Comparison of ENCODE assay signal across 12 cellular contexts in genomic region chr10:42975558-42976352, GRCh38.
DNase-seq lines count a peak whose midpoint lies in the region; ATAC-seq and TF ChIP-seq lines count a peak whose summit lies in the region.
"Had no signal": no experiment of that assay in that cellular context is flagged by ENCODE, and none has a peak within 500 bp of the region (broad histone marks: within the 10 kb centered on the region; RNA-seq: fewer than 3 reads in every experiment).

No MANE protein-coding gene starts in this region.

- no peak overlapping the region for H3K18ac ChIP-seq in H9 (ENCODE audit: insufficient read length, low read depth, low read length)

- H3K27ac ChIP-seq in BLaER1 (no peak overlapping the region), H9 (ENCODE audit: insufficient read length, low read depth, low read length) (no peak overlapping the region), left lung (no peak overlapping the region)
- no peak overlapping the region for H3K27ac ChIP-seq in CD4-positive, alpha-beta memory T cell (ENCODE audit: low read depth, low read length)

- H2BK12ac ChIP-seq in H9 (ENCODE audit: insufficient read length, low read depth, low read length) = no peak overlapping the region

- no peaks in the 10 kb centered on the region; the same call in 1 of the 2 replicates for H3K27me3 Mint-ChIP-seq in H9 (ENCODE audit: low read depth)
- H3K27me3 Mint-ChIP-seq in CD4-positive, alpha-beta memory T cell = peaks cover 1 to 11% of the 10 kb centered on the region in 2 donors

- no peak overlapping the region for H4K5ac ChIP-seq in H9 (ENCODE audit: insufficient read length, low read depth, low read length)

- peak overlapping the region; percentile 70 for H3K4me2 ChIP-seq in BLaER1
- H3K4me2 ChIP-seq in H9 (ENCODE audit: insufficient read depth, insufficient read length, low read length) = no peak overlapping the region

- H3K36me3 Mint-ChIP-seq in H9 (ENCODE audit: insufficient read depth in 1 of 3, low read depth in 3 of 3) = no peaks in the 10 kb centered on the region; a peak in 1 of 7 replicates
- H3K36me3 Mint-ChIP-seq in CD4-positive, alpha-beta memory T cell = no peaks in the 10 kb centered on the region

- peaks cover 0 to 10% of the 10 kb centered on the region in 2 experiments; a peak in 2 of 4 replicates for H3K4me1 Mint-ChIP-seq in H9
- no peaks in the 10 kb centered on the region for H3K4me1 Mint-ChIP-seq in CD4-positive, alpha-beta memory T cell

- no peaks in the 10 kb centered on the region for H3K23me2 ChIP-seq in H9 (ENCODE audit: insufficient read length, low read depth, low read length, poor library complexity, severe bottlenecking)

- no peak overlapping the region for H2BK15ac ChIP-seq in H9 (ENCODE audit: low read depth, low read length)

- CTCF ChIA-PET in CD4-positive, alpha-beta memory T cell (lab: Charles Lee; ENCODE audit: partially characterized antibody) = no interaction called here

- no peak overlapping the region for H3K4me3 Mint-ChIP-seq in H9
- no peak overlapping the region for H3K4me3 Mint-ChIP-seq in CD4-positive, alpha-beta memory T cell

- no peak overlapping the region for H2BK20ac ChIP-seq in H9 (ENCODE audit: low read depth, low read length, poor library complexity, severe bottlenecking)

- no peak overlapping the region for H3T11ph ChIP-seq in H9 (ENCODE audit: low read length)

- POLR2A ChIA-PET in CD4-positive, alpha-beta memory T cell (lab: Charles Lee; ENCODE audit: partially characterized antibody) = no interaction called here

- H4K20me1 ChIP-seq in BLaER1 (no peaks in the 10 kb centered on the region), H9 (ENCODE audit: control insufficient read depth, insufficient read depth, insufficient read length) (no peaks in the 10 kb centered on the region)

- no peak overlapping the region for H2AK5ac ChIP-seq in H9 (ENCODE audit: insufficient read length, low read length)

- no peak overlapping the region; a peak in 1 of 7 replicates for H3K27ac Mint-ChIP-seq in H9
- no peak overlapping the region for H3K27ac Mint-ChIP-seq in CD4-positive, alpha-beta memory T cell

- no peak overlapping the region for H4K8ac ChIP-seq in H9 (replicated peaks; ENCODE audit: insufficient read length, low read depth, low read length)

- no peak overlapping the region for H3K9ac ChIP-seq in BLaER1
- H3K9ac ChIP-seq in H9 (ENCODE audit: extremely low read depth, insufficient read length, low read length) = no peak overlapping the region

- no peaks in the 10 kb centered on the region for H3K79me1 ChIP-seq in H9 (ENCODE audit: insufficient read depth, low read depth, low read length, poor library complexity, severe bottlenecking)

- TF ChIP-seq CTCF in H9 (conservative IDR thresholded peaks at IDR 0.05) (peak; percentile 38; the same call in 1 of the 3 replicates), left lung (IDR thresholded peaks at IDR 0.05) (no peak)

- no peak overlapping the region for H2BK5ac ChIP-seq in H9 (ENCODE audit: insufficient read length, low read length)

- H3K4me3 ChIP-seq in BLaER1 = no peak overlapping the region
- H3K4me3 ChIP-seq in left lung = no peak overlapping the region
- no peak overlapping the region for H3K4me3 ChIP-seq in CD4-positive, alpha-beta memory T cell (ENCODE audit: low read length in 2 of 2)

- no peak for ATAC-seq in left lung

- intact Hi-C loops in left lung (cut with DNase I) = no loop called here
- intact Hi-C loops in CD4-positive, alpha-beta memory T cell (cut with micrococcal nuclease) = no loop called here

- no peak overlapping the region for H2AFZ ChIP-seq in H9 (ENCODE audit: low read length)

- H3K27me3 ChIP-seq in BLaER1 (no peaks in the 10 kb centered on the region), H9 (ENCODE audit: insufficient read depth, low read length) (no peaks in the 10 kb centered on the region), left lung (no peaks in the 10 kb centered on the region)
- no peaks in the 10 kb centered on the region for H3K27me3 ChIP-seq in CD4-positive, alpha-beta memory T cell (ENCODE audit: insufficient read depth, low read length)

- DNase-seq in H9 (peak; percentile 40), SHP77 treated with DMSO at 0.1 percent for 48 hours (lab: John Stamatoyannopoulos, UW) (peak; percentile 41), left lung (peak; percentile 19 to 57), amygdala (lab: John Stamatoyannopoulos, UW) (no peak), UCSD-AML1 (lab: John Stamatoyannopoulos, UW; ENCODE audit: unreplicated experiment) (no peak)
- DNase-seq in central memory CD4-positive, alpha-beta T cell = no peak
- DNase-seq in CD4-positive, alpha-beta memory T cell = no peak
- DNase-seq: activated CD4-positive, alpha-beta T cell treated with anti-CD3 and anti-CD28 coated beads for 4 hours; effector memory CD4-positive, alpha-beta T cell; hippocampal formation; NCI-H1436 had no signal

- no peak overlapping the region for H4K91ac ChIP-seq in H9 (ENCODE audit: insufficient read length, low read depth, low read length)

- H3K14ac ChIP-seq in H9 (ENCODE audit: insufficient read depth, low read length) = no peak overlapping the region; the same call in 1 of the 2 replicates

- H3K36me3 ChIP-seq in BLaER1 (no peaks in the 10 kb centered on the region), left lung (no peaks in the 10 kb centered on the region)
- H3K36me3 ChIP-seq in CD4-positive, alpha-beta memory T cell (ENCODE audit: insufficient read depth, low read length) = no peaks in the 10 kb centered on the region

- peaks cover 45% of the 10 kb centered on the region for H3K4me1 ChIP-seq in BLaER1
- H3K4me1 ChIP-seq in H9 (ENCODE audit: insufficient read depth, low read length) = no peaks in the 10 kb centered on the region
- H3K4me1 ChIP-seq in left lung = no peaks in the 10 kb centered on the region
- no peaks in the 10 kb centered on the region for H3K4me1 ChIP-seq in CD4-positive, alpha-beta memory T cell (ENCODE audit: insufficient read depth, low read length)

- no peak overlapping the region for H2BK120ac ChIP-seq in H9 (ENCODE audit: low read depth, low read length, poor library complexity, severe bottlenecking)

- no peak overlapping the region for H3K56ac ChIP-seq in H9 (ENCODE audit: insufficient read length, low read depth, low read length)

- no peaks in the 10 kb centered on the region; a peak in 1 of 5 replicates for H3K9me3 Mint-ChIP-seq in H9
- H3K9me3 Mint-ChIP-seq in CD4-positive, alpha-beta memory T cell = no peaks in the 10 kb centered on the region

- H3K9me3 ChIP-seq in BLaER1 = no peaks in the 10 kb centered on the region
- H3K9me3 ChIP-seq in H9 (ENCODE audit: control insufficient read depth, low read depth, low read length) = no peaks in the 10 kb centered on the region
- no peaks in the 10 kb centered on the region for H3K9me3 ChIP-seq in left lung
- no peaks in the 10 kb centered on the region for H3K9me3 ChIP-seq in CD4-positive, alpha-beta memory T cell (ENCODE audit: control insufficient read depth in 1 of 2, low read length in 2 of 2)

- no peaks in the 10 kb centered on the region for H3K79me2 ChIP-seq in H9 (ENCODE audit: insufficient read depth, low read length)

- WGBS in H9 (ENCODE audit: extremely low coverage, insufficient read length, low lambda C conversion rate) = no CpG with 5 or more reads among the region's 21 CpGs

- no peak overlapping the region for H3K23ac ChIP-seq in H9 (ENCODE audit: insufficient read length, low read depth, low read length)

- no peak overlapping the region for H3K4ac ChIP-seq in H9 (ENCODE audit: low read depth, low read length)

Comparison
In these comparisons a context has a peak if more than half of its experiments do, and no peak if none do; other contexts are left out.
1. DNase-seq: peak in H9 (single experiment), SHP77 treated with DMSO at 0.1 percent for 48 hours (single experiment) and left lung (2 of 2); none in central memory CD4-positive, alpha-beta T cell (single experiment), CD4-positive, alpha-beta memory T cell (0 of 5), amygdala (0 of 56) and UCSD-AML1 (single experiment).